In genomic region chr5:178115136-178115834, GRCh38 we compare ENCODE assay signal across 9 cellular contexts. TPM values are rescaled to one million over a fixed set of nuclear protein-coding genes. Genes with fewer than 3 reads are reported as not detected.
A peak's percentile ranks its signal among the peaks of the same experiment; 100 is the strongest.
DNase-seq lines count a peak whose midpoint lies in the region; ATAC-seq and FAIRE-seq lines count a peak whose summit lies in the region.
"Had no signal": no experiment of that assay in that cellular context is flagged by ENCODE, and none has a peak within 500 bp of the region (broad histone marks: within the 10 kb centered on the region; RNA-seq: fewer than 3 reads in every experiment).

No MANE protein-coding gene starts in this region.

- no peak for ATAC-seq in HG02571 (IDR thresholded peaks at IDR 0.05; ENCODE audit: unreplicated experiment)

- no peak for DNase-seq in GM19239 (ENCODE audit: insufficient read length, low spot score)
- peak; percentile 88 for DNase-seq in myocyte (ENCODE audit: low read depth)
- no peak for DNase-seq in NCI-H446 (lab: John Stamatoyannopoulos, UW)
- DNase-seq in NCI-H748 treated with DMSO at 0.1 percent for 48 hours (lab: John Stamatoyannopoulos, UW), result no peak
- no peak for DNase-seq in pons (ENCODE audit: low spot score)

- peaks cover 41% of the 10 kb centered on the region for H3K4me1 Mint-ChIP-seq in activated naive CD8-positive, alpha-beta T cell (ENCODE audit: low read depth)

- H3K27me3 Mint-ChIP-seq in activated naive CD8-positive, alpha-beta T cell, result no peaks in the 10 kb centered on the region

- H3K4me3 Mint-ChIP-seq in activated naive CD8-positive, alpha-beta T cell, result peak overlapping the region; percentile 95

- peaks cover 0 to 60% (median 6%) of the 10 kb centered on the region in 11 experiments; a peak in 8 of 22 replicates for H4K20me1 ChIP-seq in BLaER1 treated with 17β-estradiol and CSF1 and Interleukin-3, amounts not matched to agents 10 nM and 100 nM

- H3K9ac ChIP-seq in BLaER1 treated with 17β-estradiol and CSF1 and Interleukin-3, amounts not matched to agents 10 nM and 100 nM, result peak overlapping the region in 9 of 11 experiments; percentile 41 to 86 (median 80); a peak in 17 of 22 replicates

- H3K36me3 ChIP-seq in BLaER1 treated with 17β-estradiol and CSF1 and Interleukin-3, amounts not matched to agents 10 nM and 100 nM, result no peaks in the 10 kb centered on the region
- H3K36me3 ChIP-seq: SJSA1 had no signal

- peak overlapping the region in 8 of 11 experiments; percentile 67 to 94 (median 76); a peak in 15 of 22 replicates for H3K27ac ChIP-seq in BLaER1 treated with 17β-estradiol and CSF1 and Interleukin-3, amounts not matched to agents 10 nM and 100 nM
- H3K27ac ChIP-seq: SJSA1 had no signal

- H3K9me3 Mint-ChIP-seq in activated naive CD8-positive, alpha-beta T cell (ENCODE audit: low read depth), result no peaks in the 10 kb centered on the region

- peak; percentile 86 for FAIRE-seq in GM19239 (lab: Jason Lieb, UNC)

- H3K27me3 ChIP-seq in BLaER1 treated with 17β-estradiol and CSF1 and Interleukin-3, amounts not matched to agents 10 nM and 100 nM, result peaks cover 0 to 77% (median 0%) of the 10 kb centered on the region in 11 experiments; a peak in 6 of 22 replicates

- H3K27ac Mint-ChIP-seq in activated naive CD8-positive, alpha-beta T cell, result peak overlapping the region; percentile 90

- H3K4me1 ChIP-seq in BLaER1 treated with 17β-estradiol and CSF1 and Interleukin-3, amounts not matched to agents 10 nM and 100 nM, result peaks cover 58 to 80% (median 74%) of the 10 kb centered on the region in 10 experiments

- peak overlapping the region in 9 of 10 experiments; percentile 59 to 80 (median 72); a peak in 18 of 20 replicates for H3K4me3 ChIP-seq in BLaER1 treated with 17β-estradiol and CSF1 and Interleukin-3, amounts not matched to agents 10 nM and 100 nM

- peaks cover 0 to 5% (median 0%) of the 10 kb centered on the region in 11 experiments; a peak in 1 of 22 replicates for H3K9me3 ChIP-seq in BLaER1 treated with 17β-estradiol and CSF1 and Interleukin-3, amounts not matched to agents 10 nM and 100 nM (replicated peaks in 1 of 11)

- peak overlapping the region; percentile 96 to 100 (median 99) for H3K4me2 ChIP-seq in BLaER1 treated with 17β-estradiol and CSF1 and Interleukin-3, amounts not matched to agents 10 nM and 100 nM

- no peaks in the 10 kb centered on the region for H3K36me3 Mint-ChIP-seq in activated naive CD8-positive, alpha-beta T cell

RNA-seq across cellular contexts. Expression of gene N4BP3, which starts 2.0 kb away (rescaled TPM):
- 4.8 and 12.5 TPM in 2 replicates for total RNA-seq in myocyte
- 1.1 TPM for polyA plus RNA-seq in myocyte (2012)

RNA-seq across cellular contexts. Expression of gene RMND5B, which starts 15.5 kb away (rescaled TPM):
- 33.2 and 36.1 TPM in 2 replicates for total RNA-seq in myocyte
- polyA plus RNA-seq in myocyte (2012), result 21.8 TPM

RNA-seq across cellular contexts. Expression of gene NHP2, which starts 38.4 kb away (rescaled TPM):
- total RNA-seq in myocyte, result 213 and 306 TPM in 2 replicates
- polyA plus RNA-seq in myocyte (2012), result 138 TPM
